ENCODE assay signal across 18 cellular contexts in genomic region chr22:46299101-46299500, GRCh38. TPM values are rescaled to one million over a fixed set of nuclear protein-coding genes. Genes with fewer than 3 reads are reported as not detected.
A peak's percentile ranks its signal among the peaks of the same experiment; 100 is the strongest.
DNase-seq lines count a peak whose midpoint lies in the region; ATAC-seq and TF ChIP-seq lines count a peak whose summit lies in the region.
"Had no signal": no experiment of that assay in that cellular context is flagged by ENCODE, and none has a peak within 500 bp of the region (broad histone marks: within the 10 kb centered on the region; RNA-seq: fewer than 3 reads in every experiment).

No MANE protein-coding gene starts in this region.

- peaks cover 0 to 14% of the 10 kb centered on the region in 2 donors for H3K4me1 ChIP-seq in ascending aorta

- no peaks in the 10 kb centered on the region for H3K9me3 Mint-ChIP-seq in T-helper 2 cell treated with Interferon-gamma antibody and Interleukin-4, amounts not matched to agents 5 μg/mL and 100 μg/mL, for 36 hours
- H3K9me3 Mint-ChIP-seq in HFFc6 (no peaks in the 10 kb centered on the region), nephron (no peaks in the 10 kb centered on the region)
- no peaks in the 10 kb centered on the region for H3K9me3 Mint-ChIP-seq in activated naive CD8-positive, alpha-beta T cell treated with anti-CD3 and anti-CD28 coated beads, Interleukin-2, amount 50 U/mL, for 24 hours

- peaks cover 47% of the 10 kb centered on the region for H3K4me1 Mint-ChIP-seq in T-helper 2 cell treated with Interferon-gamma antibody and Interleukin-4, amounts not matched to agents 5 μg/mL and 100 μg/mL, for 36 hours (ENCODE audit: low read depth)
- H3K4me1 Mint-ChIP-seq in HFFc6 (ENCODE audit: low read depth): peaks cover 68% of the 10 kb centered on the region
- peaks cover 29% of the 10 kb centered on the region for H3K4me1 Mint-ChIP-seq in activated naive CD8-positive, alpha-beta T cell treated with anti-CD3 and anti-CD28 coated beads, Interleukin-2, amount 50 U/mL, for 24 hours
- H3K4me1 Mint-ChIP-seq in nephron: peaks cover 44% of the 10 kb centered on the region

- no peak for ATAC-seq in activated naive CD8-positive, alpha-beta T cell treated with anti-CD3 and anti-CD28 coated beads, Interleukin-2, amount 50 U/mL, for 24 hours
- ATAC-seq: pancreas had no signal

- no peak for DNase-seq in T-helper 2 cell treated with Interferon-gamma antibody and Interleukin-4, amounts not matched to agents 5 μg/mL and 100 μg/mL, for 36 hours (ENCODE audit: low spot score)
- DNase-seq in T-helper 2 cell: no peak
- no peak for DNase-seq in HFFc6
- no peak for DNase-seq in activated naive CD8-positive, alpha-beta T cell treated with anti-CD3 and anti-CD28 coated beads, Interleukin-2, amount 50 U/mL, for 24 hours
- no peak for DNase-seq in superior temporal gyrus (ENCODE audit: extremely low spot score)
- DNase-seq in A172 (ENCODE audit: low spot score): no peak
- DNase-seq in ascending aorta (ENCODE audit: low spot score in 2 of 2): no peak
- DNase-seq: 8988T; effector memory CD4-positive, alpha-beta T cell; hippocampal formation; midbrain; NCI-H1048; NCI-H526 treated with DMSO at 0.1 percent for 48 hours; upper lobe of left lung had no signal

- intact Hi-C loops in ascending aorta (cut with DNase I): no loop called here

- H3K9me3 ChIP-seq in ascending aorta: no peaks in the 10 kb centered on the region
- H3K9me3 ChIP-seq: pancreas, upper lobe of left lung had no signal

- TF ChIP-seq CTCF in HFFc6 (IDR thresholded peaks at IDR 0.05): no peak
- TF ChIP-seq CTCF in nephron (IDR thresholded peaks at IDR 0.05; ENCODE audit: unreplicated experiment in 3 of 3): no peak
- no peak for TF ChIP-seq CTCF in ascending aorta (IDR thresholded peaks at IDR 0.05)

- no peak overlapping the region for H3K27ac Mint-ChIP-seq in T-helper 2 cell treated with Interferon-gamma antibody and Interleukin-4, amounts not matched to agents 5 μg/mL and 100 μg/mL, for 36 hours
- H3K27ac Mint-ChIP-seq in HFFc6 (no peak overlapping the region; the same call in 1 of the 2 replicates), nephron (no peak overlapping the region)
- H3K27ac Mint-ChIP-seq in activated naive CD8-positive, alpha-beta T cell treated with anti-CD3 and anti-CD28 coated beads, Interleukin-2, amount 50 U/mL, for 24 hours: no peak overlapping the region

- H3K4me3 ChIP-seq in ascending aorta: no peak overlapping the region
- H3K4me3 ChIP-seq: pancreas, skin epidermis, upper lobe of left lung had no signal

- H3K27me3 ChIP-seq in ascending aorta: no peaks in the 10 kb centered on the region
- H3K27me3 ChIP-seq: pancreas, upper lobe of left lung had no signal

- peaks cover 46% of the 10 kb centered on the region for H3K36me3 Mint-ChIP-seq in T-helper 2 cell treated with Interferon-gamma antibody and Interleukin-4, amounts not matched to agents 5 μg/mL and 100 μg/mL, for 36 hours (ENCODE audit: low read depth)
- H3K36me3 Mint-ChIP-seq in HFFc6 (ENCODE audit: low read depth) (peaks cover 41% of the 10 kb centered on the region; the same call in 1 of the 2 replicates), nephron (ENCODE audit: low read depth) (peaks cover 17% of the 10 kb centered on the region)
- peaks cover 33% of the 10 kb centered on the region for H3K36me3 Mint-ChIP-seq in activated naive CD8-positive, alpha-beta T cell treated with anti-CD3 and anti-CD28 coated beads, Interleukin-2, amount 50 U/mL, for 24 hours (ENCODE audit: low read depth)

- H3K27me3 Mint-ChIP-seq in T-helper 2 cell treated with Interferon-gamma antibody and Interleukin-4, amounts not matched to agents 5 μg/mL and 100 μg/mL, for 36 hours (ENCODE audit: low read depth): no peaks in the 10 kb centered on the region
- H3K27me3 Mint-ChIP-seq in HFFc6 (ENCODE audit: insufficient read depth) (peaks cover 6% of the 10 kb centered on the region), nephron (ENCODE audit: low read depth) (peaks cover 3% of the 10 kb centered on the region)
- peaks cover 3% of the 10 kb centered on the region for H3K27me3 Mint-ChIP-seq in activated naive CD8-positive, alpha-beta T cell treated with anti-CD3 and anti-CD28 coated beads, Interleukin-2, amount 50 U/mL, for 24 hours

- no peaks in the 10 kb centered on the region for H3K36me3 ChIP-seq in ascending aorta
- H3K36me3 ChIP-seq: pancreas, upper lobe of left lung had no signal

- no peak overlapping the region for H3K27ac ChIP-seq in ascending aorta
- H3K27ac ChIP-seq: C4-2B, pancreas, skin epidermis, upper lobe of left lung had no signal

- H3K4me3 Mint-ChIP-seq in T-helper 2 cell treated with Interferon-gamma antibody and Interleukin-4, amounts not matched to agents 5 μg/mL and 100 μg/mL, for 36 hours: peak overlapping the region; percentile 88
- peak overlapping the region; percentile 93 for H3K4me3 Mint-ChIP-seq in HFFc6
- peak overlapping the region; percentile 88 for H3K4me3 Mint-ChIP-seq in activated naive CD8-positive, alpha-beta T cell treated with anti-CD3 and anti-CD28 coated beads, Interleukin-2, amount 50 U/mL, for 24 hours
- peak overlapping the region; percentile 85 to 95 (median 93) for H3K4me3 Mint-ChIP-seq in nephron

RNA-seq across cellular contexts. Expression of gene GTSE1, which starts 2.4 kb away (rescaled TPM):
- total RNA-seq in HFFc6 (2021; fragmentation: NEBNext Ultra II Directional; extraction: Animal tissue kit (Norgen Biotek cat#: 25700)): 10 to 100 TPM; 12.4 to 30.5 (median 27.9) TPM
- total RNA-seq in A172 (2014; rRNA removed; shearing (Covaris generic)): 13.7 and 14.4 TPM in 2 replicates
- not detected for total RNA-seq in ascending aorta

RNA-seq across cellular contexts. Expression of gene TTC38, which starts 31.3 kb away (rescaled TPM):
- 10 to 100 TPM; 31.2 to 38.6 (median 36.6) TPM for total RNA-seq in HFFc6 (2021; fragmentation: NEBNext Ultra II Directional; extraction: Animal tissue kit (Norgen Biotek cat#: 25700))
- total RNA-seq in A172 (2014; rRNA removed; shearing (Covaris generic)): 15.3 and 21.8 TPM in 2 replicates
- total RNA-seq in ascending aorta: 55.3 TPM

RNA-seq across cellular contexts. Expression of gene PKDREJ, which starts 36.0 kb away (rescaled TPM):
- total RNA-seq in HFFc6 (2021; fragmentation: NEBNext Ultra II Directional; extraction: Animal tissue kit (Norgen Biotek cat#: 25700)): not detected
- under 0.01 TPM in 1 of 2 replicates, not detected in the other for total RNA-seq in A172 (2014; rRNA removed; shearing (Covaris generic))
- total RNA-seq in ascending aorta: not detected

RNA-seq across cellular contexts. Expression of gene TRMU, which starts 36.4 kb away (rescaled TPM):
- total RNA-seq in HFFc6 (2021; fragmentation: NEBNext Ultra II Directional; extraction: Animal tissue kit (Norgen Biotek cat#: 25700)): 10 to 100 TPM; 26.4 to 36.4 (median 32.4) TPM
- total RNA-seq in A172 (2014; rRNA removed; shearing (Covaris generic)): 20.6 and 33.6 TPM in 2 replicates
- total RNA-seq in ascending aorta: 13.5 TPM

RNA-seq across cellular contexts. Expression of gene CDPF1, which starts 49.0 kb away (rescaled TPM):
- total RNA-seq in HFFc6 (2021; fragmentation: NEBNext Ultra II Directional; extraction: Animal tissue kit (Norgen Biotek cat#: 25700)): 1 to 10 TPM; 6.4 to 9.3 (median 7.6) TPM
- total RNA-seq in A172 (2014; rRNA removed; shearing (Covaris generic)): 12.5 and 19.1 TPM in 2 replicates
- total RNA-seq in ascending aorta: 3.6 TPM

Comparison
In these comparisons a context has a peak if more than half of its experiments do, and no peak if none do; other contexts are left out.
1. RNA of gene GTSE1, which starts 2.4 kb away (total RNA-seq): 12.4 to 30.5 TPM in HFFc6 and 13.7 to 14.4 TPM in A172; not detected in ascending aorta (single experiment); every median in the first group is over 10 times any median in the second.
2. Peak in every context shown above with its lines, with median percentiles within 50 percentile points of each other: H3K4me3 Mint-ChIP-seq.